In the genomic region with DNA sequence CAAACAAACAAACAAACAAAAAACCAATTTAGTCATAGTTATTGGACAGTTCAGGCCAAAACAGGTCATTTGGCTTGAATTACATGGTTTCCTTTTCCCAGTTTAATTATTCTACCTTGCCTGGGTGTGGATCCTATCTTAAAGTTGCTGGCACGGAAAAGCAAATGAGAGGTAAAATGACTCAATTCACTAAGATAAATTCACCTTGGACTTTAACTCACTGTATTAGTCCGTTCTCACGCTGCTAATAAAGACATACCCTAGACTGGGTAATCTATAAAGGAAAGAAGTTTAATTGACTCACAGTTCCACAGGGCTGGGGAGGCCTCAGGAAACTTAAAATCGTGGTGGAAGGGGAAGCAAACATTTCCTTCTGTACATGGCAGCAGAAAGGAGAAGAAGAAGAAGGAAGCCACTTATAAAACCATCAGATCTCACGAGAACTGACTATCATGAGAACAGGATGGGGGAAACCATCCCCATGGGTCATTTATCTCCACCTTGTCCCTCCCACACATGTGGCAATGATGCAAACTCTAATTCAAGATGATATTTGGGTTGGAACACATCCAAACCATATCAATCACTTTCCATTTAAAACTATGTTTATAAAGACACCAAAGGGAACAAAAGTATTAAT, we compare ENCODE assay signal across 13 cellular contexts.
"Had no signal": no experiment of that assay in that cellular context is flagged by ENCODE, and none has a peak within 500 bp of the region (broad histone marks: within the 10 kb centered on the region; RNA-seq: fewer than 3 reads in every experiment).

No MANE protein-coding gene starts in this region.

- H3K9me3 Mint-ChIP-seq: activated naive CD4-positive, alpha-beta T cell treated with anti-CD3 and anti-CD28 coated beads, Interleukin-2, amount 50 U/mL, for 24 hours; activated T-cell treated with anti-CD3 and anti-CD28 coated beads, Interleukin-2, amount 50 U/mL, for 72 hours; T-helper 2 cell treated with Interferon-gamma antibody and Interleukin-4, amounts not matched to agents 5 μg/mL and 100 μg/mL, for 36 hours had no signal

- ATAC-seq: activated T-cell treated with anti-CD3 and anti-CD28 coated beads, Interleukin-2, amount 50 U/mL, for 72 hours; gastrocnemius medialis; left lobe of liver had no signal

- H3K4me1 Mint-ChIP-seq: activated naive CD4-positive, alpha-beta T cell treated with anti-CD3 and anti-CD28 coated beads, Interleukin-2, amount 50 U/mL, for 24 hours; nephron had no signal

- H3K27me3 Mint-ChIP-seq: activated naive CD4-positive, alpha-beta T cell treated with anti-CD3 and anti-CD28 coated beads, Interleukin-2, amount 50 U/mL, for 24 hours; stimulated activated naive B cell treated with anti-CD40 and anti-IgM and Interleukin-4, amounts not matched to agents 10 μg/mL and 1 μg/mL and 100 μg/mL, for 72 hours had no signal

- DNase-seq: activated CD4-positive, alpha-beta T cell treated with anti-CD3 and anti-CD28 coated beads, Interleukin-2, amount 50 U/mL, for 4 hours; activated gamma-delta T cell; activated T-cell treated with anti-CD3 and anti-CD28 coated beads, Interleukin-2, amount 50 U/mL, for 72 hours; effector CD4-positive, alpha-beta T cell; gastrocnemius medialis; head of caudate nucleus; kidney; retina; stimulated activated naive B cell treated with anti-CD40 and anti-IgM and Interleukin-4, amounts not matched to agents 10 μg/mL and 1 μg/mL and 100 μg/mL, for 72 hours had no signal

- H3K4me3 Mint-ChIP-seq: activated naive CD4-positive, alpha-beta T cell treated with anti-CD3 and anti-CD28 coated beads, Interleukin-2, amount 50 U/mL, for 24 hours; activated T-cell treated with anti-CD3 and anti-CD28 coated beads, Interleukin-2, amount 50 U/mL, for 72 hours; nephron; stimulated activated naive B cell treated with anti-CD40 and anti-IgM and Interleukin-4, amounts not matched to agents 10 μg/mL and 1 μg/mL and 100 μg/mL, for 72 hours; T-helper 2 cell treated with Interferon-gamma antibody and Interleukin-4, amounts not matched to agents 5 μg/mL and 100 μg/mL, for 36 hours had no signal

- H3K27ac Mint-ChIP-seq: activated naive CD4-positive, alpha-beta T cell treated with anti-CD3 and anti-CD28 coated beads, Interleukin-2, amount 50 U/mL, for 24 hours; activated T-cell treated with anti-CD3 and anti-CD28 coated beads, Interleukin-2, amount 50 U/mL, for 72 hours; nephron; stimulated activated naive B cell treated with anti-CD40 and anti-IgM and Interleukin-4, amounts not matched to agents 10 μg/mL and 1 μg/mL and 100 μg/mL, for 72 hours; T-helper 2 cell treated with Interferon-gamma antibody and Interleukin-4, amounts not matched to agents 5 μg/mL and 100 μg/mL, for 36 hours had no signal

- H3K36me3 Mint-ChIP-seq: activated naive CD4-positive, alpha-beta T cell treated with anti-CD3 and anti-CD28 coated beads, Interleukin-2, amount 50 U/mL, for 24 hours; stimulated activated naive B cell treated with anti-CD40 and anti-IgM and Interleukin-4, amounts not matched to agents 10 μg/mL and 1 μg/mL and 100 μg/mL, for 72 hours had no signal
